In the genomic region with DNA sequence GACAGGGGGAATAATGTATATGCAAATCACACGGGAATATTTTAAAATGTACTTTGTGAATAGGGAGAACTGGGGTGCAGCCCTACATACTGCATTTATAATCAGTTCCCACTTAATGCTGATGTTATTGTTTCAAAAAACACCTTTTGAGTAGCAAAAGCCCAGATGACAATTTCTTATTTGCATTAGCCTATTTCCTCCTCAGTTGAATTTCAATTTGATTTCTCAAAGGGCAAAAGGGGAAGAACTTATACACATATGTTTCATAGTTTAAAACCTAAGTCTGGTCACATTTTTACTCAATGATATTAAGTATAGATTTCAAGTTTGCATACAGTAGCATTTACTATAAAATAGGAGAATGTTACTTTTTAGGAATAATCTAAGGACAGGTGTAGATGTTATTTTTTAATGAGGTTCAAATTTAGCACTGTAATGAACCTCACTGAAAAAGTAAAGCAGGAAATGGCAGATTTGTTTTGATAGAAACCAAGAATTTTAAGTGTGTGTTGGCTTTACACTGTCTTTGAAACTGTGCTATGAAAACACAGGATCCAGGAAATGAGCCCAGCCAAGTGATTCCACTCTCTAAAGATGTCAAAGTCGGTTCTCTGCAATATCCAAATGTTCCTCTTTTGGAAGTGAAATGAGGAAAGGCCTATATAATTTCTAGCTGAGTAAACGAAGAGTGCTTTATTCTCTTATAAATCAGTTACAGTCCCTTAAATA, we compare ENCODE assay signal across 8 cellular contexts.
DNase-seq lines count a peak whose midpoint lies in the region; ATAC-seq, FAIRE-seq and TF ChIP-seq lines count a peak whose summit lies in the region.

No MANE protein-coding gene starts in this region.

- H3K4me3 Mint-ChIP-seq in activated naive CD4-positive, alpha-beta T cell treated with anti-CD3 and anti-CD28 coated beads, Interleukin-2, amount 10 ng/mL, durations not matched to agents 7 days and 5 days: peak overlapping the region; percentile 65

- CTCF ChIA-PET in activated naive CD4-positive, alpha-beta T cell treated with anti-CD3 and anti-CD28 coated beads, Interleukin-2, amount 10 ng/mL, durations not matched to agents 7 days and 5 days (lab: Charles Lee): interaction anchor here (1.7 kb wide), 1 partner anchor 33 kb away, joined by 9 read pairs; no protein-coding TSS in a partner anchor

- H3K4me1 ChIP-seq in parathyroid adenoma (peaks cover 12% of the 10 kb centered on the region), kidney (ENCODE audit: control insufficient read depth in 1 of 2, insufficient read depth in 1 of 2, low read depth in 1 of 2, low read length in 2 of 2) (no peaks in the 10 kb centered on the region)

- H3K79me2 ChIP-seq in parathyroid adenoma: no peaks in the 10 kb centered on the region

- H3K27me3 Mint-ChIP-seq in activated naive CD4-positive, alpha-beta T cell treated with anti-CD3 and anti-CD28 coated beads, Interleukin-2, amount 10 ng/mL, durations not matched to agents 7 days and 5 days: no peaks in the 10 kb centered on the region

- no peak for FAIRE-seq in kidney (lab: Jason Lieb, UNC)

- TF ChIP-seq CTCF in parathyroid adenoma (IDR thresholded peaks at IDR 0.05) (no peak), kidney (IDR thresholded peaks at IDR 0.05; ENCODE audit: borderline replicate concordance, extremely low read depth, insufficient read depth) (no peak)

- no peaks in the 10 kb centered on the region for H3K36me3 ChIP-seq in parathyroid adenoma (ENCODE audit: control insufficient read depth, insufficient read depth, low read length)
- no peaks in the 10 kb centered on the region for H3K36me3 ChIP-seq in kidney (ENCODE audit: control insufficient read depth in 1 of 2, insufficient read depth in 2 of 2, low read length in 2 of 2)

- no peak overlapping the region for H3K9ac ChIP-seq in parathyroid adenoma
- H3K9ac ChIP-seq in kidney (ENCODE audit: low read length in 2 of 2): no peak overlapping the region

- H3K9me3 Mint-ChIP-seq in activated naive CD4-positive, alpha-beta T cell treated with anti-CD3 and anti-CD28 coated beads, Interleukin-2, amount 10 ng/mL, durations not matched to agents 7 days and 5 days: no peaks in the 10 kb centered on the region

- H3K4me3 ChIP-seq in parathyroid adenoma (ENCODE audit: low read depth, low read length): peak overlapping the region; percentile 8
- H3K4me3 ChIP-seq in kidney (ENCODE audit: low read length in 2 of 2): no peak overlapping the region

- H3K27ac ChIP-seq in parathyroid adenoma: peak overlapping the region; percentile 37
- no peak overlapping the region for H3K27ac ChIP-seq in kidney (ENCODE audit: low read depth in 2 of 2, low read length in 2 of 2)

- peak overlapping the region; percentile 94 for H3K27ac Mint-ChIP-seq in activated naive CD4-positive, alpha-beta T cell treated with anti-CD3 and anti-CD28 coated beads, Interleukin-2, amount 10 ng/mL, durations not matched to agents 7 days and 5 days

- peaks cover 39% of the 10 kb centered on the region for H3K4me1 Mint-ChIP-seq in activated naive CD4-positive, alpha-beta T cell treated with anti-CD3 and anti-CD28 coated beads, Interleukin-2, amount 10 ng/mL, durations not matched to agents 7 days and 5 days

- H2AFZ ChIP-seq in parathyroid adenoma: peak overlapping the region; percentile 4

- intact Hi-C loops in kidney (cut with DNase I): no loop called here

- peak; percentile 22 for DNase-seq in activated naive CD4-positive, alpha-beta T cell treated with anti-CD3 and anti-CD28 coated beads, Interleukin-2, amount 10 ng/mL, durations not matched to agents 7 days and 5 days
- DNase-seq in activated naive CD4-positive, alpha-beta T cell treated with Interleukin-2 at 50 U/mL for 16 hours: no peak
- DNase-seq in astrocyte of the hippocampus (ENCODE audit: low read depth, low spot score) (peak; percentile 16), MV-4-11 (lab: John Stamatoyannopoulos, UW) (no peak), kidney (no peak), NCI-H446 treated with DMSO at 0.1 percent for 48 hours (lab: John Stamatoyannopoulos, UW) (no peak)

- peak; percentile 50 for ATAC-seq in HG03108 (IDR thresholded peaks at IDR 0.05; ENCODE audit: unreplicated experiment)

- no peaks in the 10 kb centered on the region for H3K27me3 ChIP-seq in parathyroid adenoma (ENCODE audit: control insufficient read depth, insufficient read depth, low read length)

- H3K4me2 ChIP-seq in parathyroid adenoma (ENCODE audit: low read length): peak overlapping the region; percentile 32

- no peaks in the 10 kb centered on the region for H3K36me3 Mint-ChIP-seq in activated naive CD4-positive, alpha-beta T cell treated with anti-CD3 and anti-CD28 coated beads, Interleukin-2, amount 10 ng/mL, durations not matched to agents 7 days and 5 days

- H3K9me3 ChIP-seq in parathyroid adenoma (ENCODE audit: control insufficient read depth, low read length) (no peaks in the 10 kb centered on the region), kidney (ENCODE audit: control insufficient read depth in 1 of 2, low read length in 2 of 2) (no peaks in the 10 kb centered on the region)

Comparison
In these comparisons a context has a peak if more than half of its experiments do, and no peak if none do; other contexts are left out.
1. DNase-seq: peak in activated naive CD4-positive, alpha-beta T cell treated with anti-CD3 and anti-CD28 coated beads, Interleukin-2, amount 10 ng/mL, durations not matched to agents 7 days and 5 days (single experiment) and astrocyte of the hippocampus (single experiment); none in activated naive CD4-positive, alpha-beta T cell treated with Interleukin-2 at 50 U/mL for 16 hours (single experiment), MV-4-11 (single experiment), kidney (single experiment) and NCI-H446 treated with DMSO at 0.1 percent for 48 hours (single experiment).